8 cellular contexts compared by ENCODE assay signal in the genomic region with DNA sequence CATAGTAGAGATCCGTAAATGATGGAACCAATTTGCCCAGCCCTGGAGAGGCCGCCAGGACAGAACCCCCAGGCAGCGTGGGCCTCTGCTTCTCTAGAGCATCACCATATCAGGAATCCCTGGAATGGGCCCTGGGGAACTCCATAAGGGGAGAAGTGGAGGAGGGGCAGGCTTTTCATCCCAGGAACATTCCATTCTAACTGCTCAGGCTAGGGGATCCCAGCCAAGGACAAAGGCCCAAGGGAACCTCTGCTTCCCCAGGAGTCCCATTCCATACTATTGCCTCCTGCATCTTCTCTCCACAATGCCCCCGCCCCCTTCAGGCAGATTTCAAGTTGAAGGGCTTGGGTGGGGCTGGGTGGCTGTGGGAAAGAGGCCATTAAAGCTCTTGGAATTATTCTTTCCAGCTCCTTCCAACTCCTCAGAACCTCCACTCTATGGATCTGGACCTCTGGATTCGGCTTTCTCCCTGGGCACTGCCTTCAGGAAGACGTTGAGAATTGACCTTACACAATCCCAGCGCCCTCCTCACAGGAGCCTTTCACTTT. TPM values are rescaled to one million over a fixed set of nuclear protein-coding genes. Genes with fewer than 3 reads are reported as not detected.
DNase-seq lines count a peak whose midpoint lies in the region; ATAC-seq and TF ChIP-seq lines count a peak whose summit lies in the region.

No MANE protein-coding gene starts in this region.

- peaks cover 26% of the 10 kb centered on the region for H3K27me3 Mint-ChIP-seq in activated naive CD8-positive, alpha-beta T cell treated with anti-CD3 and anti-CD28 coated beads, Interleukin-2, amount 50 U/mL, for 24 hours
- H3K27me3 Mint-ChIP-seq in immature natural killer cell (ENCODE audit: low read depth in 3 of 3): peaks cover 6 to 11% (median 7%) of the 10 kb centered on the region in 3 donors

- H3K4me3 ChIP-seq in astrocyte of the spinal cord (ENCODE audit: low read depth, low read length) (no peak overlapping the region), iPS DF 6.9 (ENCODE audit: low read length) (no peak overlapping the region), skeletal muscle satellite cell (ENCODE audit: low read length) (peak overlapping the region; percentile 21)

- H3K4me1 ChIP-seq in iPS DF 6.9 (ENCODE audit: control insufficient read depth, insufficient read depth, low read length) (peaks cover 22% of the 10 kb centered on the region), skeletal muscle satellite cell (ENCODE audit: control insufficient read depth, insufficient read depth, low read length) (peaks cover 76% of the 10 kb centered on the region)

- DNase-seq in GOT3 (lab: John Stamatoyannopoulos, UW) (peak; percentile 20), astrocyte of the spinal cord (ENCODE audit: low read depth, low spot score) (peak; percentile 96), iPS DF 6.9 (ENCODE audit: low read depth, low spot score) (peak; percentile 85), NCI-H446 (lab: John Stamatoyannopoulos, UW) (no peak), middle frontal gyrus (ENCODE audit: extremely low spot score, low spot score) (no peak), immature natural killer cell (no peak)
- no peak for DNase-seq in activated naive CD8-positive, alpha-beta T cell treated with anti-CD3 and anti-CD28 coated beads, Interleukin-2, amount 50 U/mL, for 24 hours

- H3K27ac Mint-ChIP-seq in activated naive CD8-positive, alpha-beta T cell treated with anti-CD3 and anti-CD28 coated beads, Interleukin-2, amount 50 U/mL, for 24 hours: no peak overlapping the region
- no peak overlapping the region for H3K27ac Mint-ChIP-seq in immature natural killer cell

- H3K9me3 Mint-ChIP-seq in activated naive CD8-positive, alpha-beta T cell treated with anti-CD3 and anti-CD28 coated beads, Interleukin-2, amount 50 U/mL, for 24 hours: no peaks in the 10 kb centered on the region
- H3K9me3 Mint-ChIP-seq in immature natural killer cell: no peaks in the 10 kb centered on the region

- no peaks in the 10 kb centered on the region for H3K27me3 ChIP-seq in iPS DF 6.9 (ENCODE audit: control insufficient read depth, insufficient read depth, low read length)
- no peaks in the 10 kb centered on the region for H3K27me3 ChIP-seq in skeletal muscle satellite cell (ENCODE audit: control insufficient read depth, insufficient read depth, low read length)

- no peak for ATAC-seq in activated naive CD8-positive, alpha-beta T cell treated with anti-CD3 and anti-CD28 coated beads, Interleukin-2, amount 50 U/mL, for 24 hours

- H3K27ac ChIP-seq in iPS DF 6.9 (ENCODE audit: low read length): peak overlapping the region; percentile 32

- H3K36me3 Mint-ChIP-seq in activated naive CD8-positive, alpha-beta T cell treated with anti-CD3 and anti-CD28 coated beads, Interleukin-2, amount 50 U/mL, for 24 hours (ENCODE audit: low read depth): no peaks in the 10 kb centered on the region
- H3K36me3 Mint-ChIP-seq in immature natural killer cell: no peaks in the 10 kb centered on the region

- H3K9me3 ChIP-seq in iPS DF 6.9 (ENCODE audit: control insufficient read depth, insufficient read depth, low read length) (no peaks in the 10 kb centered on the region), skeletal muscle satellite cell (replicated peaks; ENCODE audit: low read length) (no peaks in the 10 kb centered on the region)

- H3K9ac ChIP-seq in skeletal muscle satellite cell (ENCODE audit: low read depth, low read length): peak overlapping the region; percentile 61

- peak; percentile 20 for TF ChIP-seq CTCF in astrocyte of the spinal cord (IDR thresholded peaks at IDR 0.05; ENCODE audit: low read depth, low read length)

- H3K4me3 Mint-ChIP-seq in activated naive CD8-positive, alpha-beta T cell treated with anti-CD3 and anti-CD28 coated beads, Interleukin-2, amount 50 U/mL, for 24 hours: no peak overlapping the region
- no peak overlapping the region for H3K4me3 Mint-ChIP-seq in immature natural killer cell

- peak overlapping the region; percentile 80 for H3K4me2 ChIP-seq in skeletal muscle satellite cell (ENCODE audit: low read length)

- in situ Hi-C loops in astrocyte of the spinal cord (cut with HindIII; ENCODE audit: low sequenced_read_pairs): no loop called here

- peaks cover 2% of the 10 kb centered on the region; the same call in 1 of the 2 replicates for H3K36me3 ChIP-seq in iPS DF 6.9 (ENCODE audit: control insufficient read depth, insufficient read depth, low read length)
- peaks cover 12% of the 10 kb centered on the region for H3K36me3 ChIP-seq in skeletal muscle satellite cell (ENCODE audit: insufficient read depth, low read length)

- no CpG with 5 or more reads among the region's 7 CpGs for WGBS in iPS DF 6.9 (ENCODE audit: insufficient coverage, insufficient read length)

- peaks cover 9% of the 10 kb centered on the region for H3K4me1 Mint-ChIP-seq in activated naive CD8-positive, alpha-beta T cell treated with anti-CD3 and anti-CD28 coated beads, Interleukin-2, amount 50 U/mL, for 24 hours
- peaks cover 7 to 8% of the 10 kb centered on the region in 2 donors for H3K4me1 Mint-ChIP-seq in immature natural killer cell

RNA-seq across cellular contexts. Expression of a gene that starts 6.0 kb away (rescaled TPM):
- 46.6 and 89.8 TPM in 2 replicates for total RNA-seq in skeletal muscle satellite cell (2012; rRNA removed)
- not detected for polyA plus RNA-seq in immature natural killer cell

RNA-seq across cellular contexts. Expression of a gene that starts 13.1 kb away (rescaled TPM):
- 2.0 and 3.3 TPM in 2 replicates for total RNA-seq in skeletal muscle satellite cell (2012; rRNA removed)
- polyA plus RNA-seq in immature natural killer cell: not detected

RNA-seq across cellular contexts. Expression of a gene that starts 39.2 kb away (rescaled TPM):
- not detected in 2 replicates for total RNA-seq in skeletal muscle satellite cell (2012; rRNA removed)
- 1 to 10 TPM in 1 of 3 donors, under 1 TPM in 1, not detected in 1; 0.29 to 1.3 TPM for polyA plus RNA-seq in immature natural killer cell

Comparison
In these comparisons a context has a peak if more than half of its experiments do, and no peak if none do; other contexts are left out.
1. DNase-seq: peak in GOT3 (single experiment), astrocyte of the spinal cord (single experiment) and iPS DF 6.9 (single experiment); none in activated naive CD8-positive, alpha-beta T cell treated with anti-CD3 and anti-CD28 coated beads, Interleukin-2, amount 50 U/mL, for 24 hours (single experiment), NCI-H446 (0 of 2), middle frontal gyrus (single experiment) and immature natural killer cell (0 of 3).